In genomic region chr1:22025368-22026154, GRCh38 we compare ENCODE assay signal across 8 cellular contexts. TPM values are rescaled to one million over a fixed set of nuclear protein-coding genes. Genes with fewer than 3 reads are reported as not detected.
A peak's percentile ranks its signal among the peaks of the same experiment; 100 is the strongest.
DNase-seq lines count a peak whose midpoint lies in the region; TF ChIP-seq lines count a peak whose summit lies in the region.

No MANE protein-coding gene starts in this region.

- H2BK120ac ChIP-seq in neuronal stem cell (ENCODE audit: low read depth, low read length): no peak overlapping the region

- H3K14ac ChIP-seq in neuronal stem cell (ENCODE audit: low read length): peak overlapping the region; percentile 95

- H3K36me3 ChIP-seq in SJCRH30: peaks cover 2% of the 10 kb centered on the region; the same call in 1 of the 2 replicates
- peaks cover 2 to 14% of the 10 kb centered on the region in 2 donors for H3K36me3 ChIP-seq in neuronal stem cell (replicated peaks in 1 of 2; ENCODE audit: control insufficient read depth in 2 of 2, insufficient read depth in 2 of 2, low read length in 2 of 2)

- CTCF ChIA-PET in HEK293T (lab: Yijun Ruan, JAX): interaction anchor here (1.3 kb wide), 1 partner anchor 20 kb away, joined by 5 read pairs; no protein-coding TSS in a partner anchor

- H2AK5ac ChIP-seq in neuronal stem cell (ENCODE audit: low read depth, low read length): peak overlapping the region; percentile 66

- no peak overlapping the region for H3K4ac ChIP-seq in neuronal stem cell (ENCODE audit: low read length)

- POLR2A ChIA-PET in HEK293T (lab: Yijun Ruan, JAX): interaction anchor here (0.6 to 2.4 kb wide), 19 partner anchors 10 to 485 kb away, joined by 3 to 58 read pairs (median 4); partner anchors contain the start of gene CDC42

- no peaks in the 10 kb centered on the region for H3K27me3 ChIP-seq in SJCRH30
- H3K27me3 ChIP-seq in neuronal stem cell (ENCODE audit: control insufficient read depth in 3 of 3, insufficient read depth in 3 of 3, low read depth in 1 of 3, low read length in 3 of 3): no peaks in the 10 kb centered on the region

- peak overlapping the region; percentile 87 for H4K8ac ChIP-seq in neuronal stem cell (ENCODE audit: low read depth, low read length)

- H3K4me1 ChIP-seq in SJCRH30: peaks cover 4% of the 10 kb centered on the region; the same call in 1 of the 2 replicates
- H3K4me1 ChIP-seq in neuronal stem cell (ENCODE audit: control insufficient read depth in 2 of 2, insufficient read depth in 1 of 2, low read depth in 1 of 2, low read length in 2 of 2): peaks cover 8 to 12% of the 10 kb centered on the region in 2 donors

- no peak overlapping the region for H4K91ac ChIP-seq in neuronal stem cell (ENCODE audit: low read depth, low read length, poor library complexity)

- H3K4me3 ChIP-seq in SJCRH30 (peak overlapping the region; percentile 97), neuronal stem cell (ENCODE audit: low read length in 2 of 2) (peak overlapping the region; percentile 86 to 93)

- H3K27ac ChIP-seq in SJCRH30 (peak overlapping the region; percentile 97), neuronal stem cell (replicated peaks; ENCODE audit: low read length) (peak overlapping the region; percentile 73)

- H2BK12ac ChIP-seq in neuronal stem cell (ENCODE audit: low read length): no peak overlapping the region

- whole genome bisulfite sequencing in neuronal stem cell (ENCODE audit: extremely low coverage in 2 of 2, insufficient read length in 2 of 2, insufficient replicate concordance in 1 of 2), 2 donors: no CpG with 5 or more reads among the region's 42 CpGs

- H3K9ac ChIP-seq in neuronal stem cell (ENCODE audit: low read depth, low read length, poor library complexity): peak overlapping the region; percentile 99

- H3K23ac ChIP-seq in neuronal stem cell (ENCODE audit: low read depth, low read length, poor library complexity): peak overlapping the region; percentile 92

- DNase-seq in GF-D8 (lab: John Stamatoyannopoulos, UW): peak; percentile 84
- DNase-seq in HEK293T (ENCODE audit: extremely low spot score): peak; percentile 84
- peak; percentile 88 for DNase-seq in MV-4-11 (lab: John Stamatoyannopoulos, UW)
- DNase-seq in SJCRH30: peak; percentile 93 to 97
- DNase-seq in activated naive CD4-positive, alpha-beta T cell (lab: John Stamatoyannopoulos, UW): peak; percentile 74 to 83 (median 82)
- DNase-seq in foreskin melanocyte: peak; percentile 67
- DNase-seq in neuronal stem cell (ENCODE audit: low spot score): peak; percentile 73
- DNase-seq in stromal cell of bone marrow (ENCODE audit: low read depth): peak; percentile 78

- H3K9me3 ChIP-seq in SJCRH30 (replicated peaks) (no peaks in the 10 kb centered on the region), neuronal stem cell (replicated peaks in 1 of 2; ENCODE audit: control insufficient read depth in 2 of 2, insufficient read depth in 1 of 2, low read depth in 1 of 2, low read length in 2 of 2) (peaks cover 0 to 2% of the 10 kb centered on the region in 2 donors)

- peak overlapping the region; percentile 93 for H2BK5ac ChIP-seq in neuronal stem cell (ENCODE audit: low read length)

- H2AFZ ChIP-seq in neuronal stem cell (ENCODE audit: low read length): peak overlapping the region; percentile 93

- peak overlapping the region; percentile 95 for H3K18ac ChIP-seq in neuronal stem cell (ENCODE audit: low read length)

- H3K79me1 ChIP-seq in neuronal stem cell (ENCODE audit: low read depth, low read length): peaks cover 2% of the 10 kb centered on the region

- H2BK15ac ChIP-seq in neuronal stem cell (ENCODE audit: low read length): no peak overlapping the region

- peak overlapping the region; percentile 91 for H3K4me2 ChIP-seq in neuronal stem cell (ENCODE audit: insufficient read depth, low read length, poor library complexity, severe bottlenecking)

TF ChIP-seq in HEK293T, 16 proteins besides CTCF, POLR2A, EP300 and RAD21:
- TF ChIP-seq ELF4 (IDR thresholded peaks at IDR 0.05) (peak; percentile 78), PKNOX1 (IDR thresholded peaks at IDR 0.05) (peak; percentile 51), SP1 (IDR thresholded peaks at IDR 0.05) (no peak), TARDBP (IDR thresholded peaks at IDR 0.05) (no peak)
TF ChIP-seq in HEK293T: peak in this region for 2.

RNA-seq across cellular contexts. Expression of gene CELA3A, which starts 24.1 kb away (rescaled TPM):
- total RNA-seq in SJCRH30 (2014; rRNA removed; shearing (Covaris generic)): 0.32 TPM in 1 of 2 replicates, not detected in the other
- polyA plus RNA-seq in neuronal stem cell (2013, experiment 1 of 2): not detected
- polyA plus RNA-seq in neuronal stem cell (2013, experiment 2 of 2): not detected

RNA-seq across cellular contexts. Expression of gene CDC42, which starts 26.9 kb away (rescaled TPM):
- 335 and 336 TPM in 2 replicates for total RNA-seq in SJCRH30 (2014; rRNA removed; shearing (Covaris generic))
- polyA plus RNA-seq in neuronal stem cell (2013, experiment 1 of 2): 207 TPM
- 210 TPM for polyA plus RNA-seq in neuronal stem cell (2013, experiment 2 of 2)

RNA-seq across cellular contexts. Expression of gene CELA3B, which starts 48.7 kb away (rescaled TPM):
- total RNA-seq in SJCRH30 (2014; rRNA removed; shearing (Covaris generic)): not detected in 2 replicates
- polyA plus RNA-seq in neuronal stem cell (2013, experiment 1 of 2): not detected
- polyA plus RNA-seq in neuronal stem cell (2013, experiment 2 of 2): not detected

Comparison
In these comparisons a context has a peak if more than half of its experiments do, and no peak if none do; other contexts are left out.
1. Peak in every context shown above with its lines: DNase-seq, H3K4me3 ChIP-seq and H3K27ac ChIP-seq.